Comparison of ENCODE assay signal across 23 cellular contexts in the genomic region with DNA sequence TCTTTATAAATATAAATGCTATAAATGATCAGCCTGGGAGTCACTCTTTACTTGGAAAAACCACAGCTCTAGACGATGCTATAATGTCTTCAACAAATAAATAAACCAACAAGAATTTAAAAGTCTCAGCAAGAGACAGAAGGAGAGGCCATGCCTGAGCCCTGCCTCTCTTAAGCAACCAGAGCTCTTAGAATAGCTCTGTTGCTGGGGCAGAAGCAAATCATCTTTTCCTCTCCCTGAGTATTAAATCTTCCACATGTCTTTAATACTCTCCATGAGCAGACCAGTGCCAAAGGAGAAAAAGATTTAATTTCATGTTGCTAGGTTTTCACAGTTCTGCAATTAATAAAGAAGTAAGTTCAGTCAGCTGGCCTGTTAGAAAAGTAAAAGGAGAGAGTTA.
"Had no signal": no experiment of that assay in that cellular context is flagged by ENCODE, and none has a peak within 500 bp of the region (broad histone marks: within the 10 kb centered on the region; RNA-seq: fewer than 3 reads in every experiment).

No MANE protein-coding gene starts in this region.

- H3K27ac ChIP-seq: esophagus squamous epithelium, gastrocnemius medialis, lower lobe of right lung, pancreas, right atrium auricular region, sigmoid colon, skin epidermis, suprapubic skin, transverse colon, vagina had no signal

- H3K36me3 ChIP-seq: esophagus squamous epithelium, gastrocnemius medialis, lower lobe of right lung, pancreas, right atrium auricular region, sigmoid colon, suprapubic skin, transverse colon, vagina had no signal

- H3K9me3 ChIP-seq: esophagus squamous epithelium, gastrocnemius medialis, lower lobe of right lung, mucosa of descending colon, pancreas, right atrium auricular region, sigmoid colon, suprapubic skin, transverse colon, vagina had no signal

- ATAC-seq: effector memory CD8-positive, alpha-beta T cell; gastrocnemius medialis; left ventricle myocardium superior; lower lobe of right lung; mucosa of descending colon; pancreas; stimulated activated naive CD8-positive, alpha-beta T cell treated with anti-CD3 and anti-CD28 coated beads, Interleukin-15, amount 100 ng/mL, for 72 hours had no signal

- H3K4me3 ChIP-seq: esophagus squamous epithelium, gastrocnemius medialis, lower lobe of right lung, mucosa of descending colon, pancreas, right atrium auricular region, sigmoid colon, skin epidermis, suprapubic skin, transverse colon, vagina had no signal

- H3K27me3 ChIP-seq: esophagus squamous epithelium, gastrocnemius medialis, pancreas, right atrium auricular region, sigmoid colon, suprapubic skin, transverse colon, vagina had no signal

- H3K4me1 ChIP-seq: gastrocnemius medialis, lower lobe of right lung had no signal

- DNase-seq: cerebellar nuclear complex; cortex of kidney; effector memory CD8-positive, alpha-beta T cell; erythroblast; esophagus squamous epithelium; gastrocnemius medialis; head of caudate nucleus; left ventricle myocardium superior; lower lobe of right lung; mucosa of descending colon; naive B cell; pancreas; sigmoid colon; stimulated activated CD4-positive, alpha-beta T cell treated with anti-CD3 and anti-CD28 coated beads, Interleukin-1b, Interleukin-23, amount 100 ng/mL, for 48 hours; stimulated activated CD4-positive, alpha-beta T cell treated with anti-CD3 and anti-CD28 coated beads, Interleukin-4, amount 100 ng/mL, for 1 hour; stimulated activated CD8-positive, alpha-beta memory T cell treated with anti-CD3 and anti-CD28 coated beads, Interleukin-4, amount 100 ng/mL, for 48 hours; stimulated activated naive CD4-positive, alpha-beta T cell; stimulated activated naive CD8-positive, alpha-beta T cell treated with anti-CD3 and anti-CD28 coated beads, Interleukin-15, amount 100 ng/mL, for 72 hours; transverse colon had no signal
